10 cellular contexts compared by ENCODE assay signal in genomic region chr1:171141336-171142051, GRCh38. TPM values are rescaled to one million over a fixed set of nuclear protein-coding genes. Genes with fewer than 3 reads are reported as not detected.
DNase-seq lines count a peak whose midpoint lies in the region; ATAC-seq, FAIRE-seq and TF ChIP-seq lines count a peak whose summit lies in the region.
"Had no signal": no experiment of that assay in that cellular context is flagged by ENCODE, and none has a peak within 500 bp of the region (broad histone marks: within the 10 kb centered on the region; RNA-seq: fewer than 3 reads in every experiment).

No MANE protein-coding gene starts in this region.

- H3K23ac ChIP-seq in H9 (ENCODE audit: insufficient read length, low read depth, low read length), result no peak overlapping the region

- H3K4me2 ChIP-seq in H9 (ENCODE audit: insufficient read depth, insufficient read length, low read length), result no peak overlapping the region
- H3K4me2 ChIP-seq in skeletal muscle satellite cell (ENCODE audit: low read length), result peak overlapping the region; percentile 30
- no peak overlapping the region for H3K4me2 ChIP-seq in Karpas-422 (ENCODE audit: low read depth, low read length, poor library complexity, severe bottlenecking)

- H2AK5ac ChIP-seq in H9 (ENCODE audit: insufficient read length, low read length), result no peak overlapping the region

- H2BK20ac ChIP-seq in H9 (ENCODE audit: low read depth, low read length, poor library complexity, severe bottlenecking), result no peak overlapping the region

- H3K36me3 Mint-ChIP-seq in H9 (ENCODE audit: insufficient read depth in 1 of 3, low read depth in 3 of 3), result no peaks in the 10 kb centered on the region

- H3K4me1 ChIP-seq in H9 (ENCODE audit: insufficient read depth, low read length), result no peaks in the 10 kb centered on the region; the same call in 1 of the 2 replicates
- H3K4me1 ChIP-seq in kidney (ENCODE audit: control insufficient read depth in 1 of 2, insufficient read depth in 1 of 2, low read depth in 1 of 2, low read length in 2 of 2), result peaks cover 8 to 20% of the 10 kb centered on the region in 2 donors
- peaks cover 24% of the 10 kb centered on the region for H3K4me1 ChIP-seq in skeletal muscle satellite cell (ENCODE audit: control insufficient read depth, insufficient read depth, low read length)
- no peaks in the 10 kb centered on the region for H3K4me1 ChIP-seq in Karpas-422 (ENCODE audit: low read length)

- H2AFZ ChIP-seq in H9 (ENCODE audit: low read length) (no peak overlapping the region), Karpas-422 (ENCODE audit: low read length) (no peak overlapping the region)

- H3K36me3 ChIP-seq in kidney (ENCODE audit: control insufficient read depth in 1 of 2, insufficient read depth in 2 of 2, low read length in 2 of 2) (no peaks in the 10 kb centered on the region), skeletal muscle satellite cell (ENCODE audit: insufficient read depth, low read length) (no peaks in the 10 kb centered on the region), Karpas-422 (ENCODE audit: insufficient read depth, low read length) (no peaks in the 10 kb centered on the region)

- H3K56ac ChIP-seq in H9 (ENCODE audit: insufficient read length, low read depth, low read length), result no peak overlapping the region

- H3K79me2 ChIP-seq in H9 (ENCODE audit: insufficient read depth, low read length) (no peaks in the 10 kb centered on the region), Karpas-422 (ENCODE audit: low read length) (no peaks in the 10 kb centered on the region)

- H3K9ac ChIP-seq in H9 (ENCODE audit: extremely low read depth, insufficient read length, low read length) (no peak overlapping the region), kidney (ENCODE audit: low read length in 2 of 2) (no peak overlapping the region), skeletal muscle satellite cell (ENCODE audit: low read depth, low read length) (peak overlapping the region; percentile 57), Karpas-422 (ENCODE audit: low read length) (no peak overlapping the region)

- H3K4me1 Mint-ChIP-seq in H9, result peaks cover 30 to 31% of the 10 kb centered on the region in 2 experiments

- no peaks in the 10 kb centered on the region for H3K27me3 Mint-ChIP-seq in H9 (ENCODE audit: low read depth)

- FAIRE-seq in kidney (lab: Jason Lieb, UNC), result peak; percentile 59

- H2BK120ac ChIP-seq in H9 (ENCODE audit: low read depth, low read length, poor library complexity, severe bottlenecking), result no peak overlapping the region

- H4K8ac ChIP-seq in H9 (replicated peaks; ENCODE audit: insufficient read length, low read depth, low read length), result no peak overlapping the region

- no peak overlapping the region for H4K91ac ChIP-seq in H9 (ENCODE audit: insufficient read length, low read depth, low read length)

- no peak overlapping the region for H3K18ac ChIP-seq in H9 (ENCODE audit: insufficient read length, low read depth, low read length)

- H3K4me3 ChIP-seq in kidney (ENCODE audit: low read length in 2 of 2) (peak overlapping the region in 1 of 2 donors; percentile 5), skeletal muscle satellite cell (ENCODE audit: low read length) (no peak overlapping the region), Karpas-422 (ENCODE audit: low read length) (no peak overlapping the region)

- H3K23me2 ChIP-seq in H9 (ENCODE audit: insufficient read length, low read depth, low read length, poor library complexity, severe bottlenecking), result no peaks in the 10 kb centered on the region

- H2BK15ac ChIP-seq in H9 (ENCODE audit: low read depth, low read length), result no peak overlapping the region

- H3K9me3 Mint-ChIP-seq in H9, result no peaks in the 10 kb centered on the region

- H3K27ac ChIP-seq in H9 (ENCODE audit: insufficient read length, low read depth, low read length) (no peak overlapping the region), kidney (ENCODE audit: low read depth in 2 of 2, low read length in 2 of 2) (peak overlapping the region; percentile 51 to 82), Karpas-422 (ENCODE audit: low read length) (no peak overlapping the region)

- H3K9me3 ChIP-seq in H9 (ENCODE audit: control insufficient read depth, low read depth, low read length) (no peaks in the 10 kb centered on the region), kidney (ENCODE audit: control insufficient read depth in 1 of 2, low read length in 2 of 2) (no peaks in the 10 kb centered on the region), skeletal muscle satellite cell (replicated peaks; ENCODE audit: low read length) (no peaks in the 10 kb centered on the region), Karpas-422 (ENCODE audit: low read length) (no peaks in the 10 kb centered on the region)

- intact Hi-C loops in kidney (cut with DNase I), result no loop called here

- no peak overlapping the region for H2BK12ac ChIP-seq in H9 (ENCODE audit: insufficient read length, low read depth, low read length)

- no peak overlapping the region for H3K4me3 Mint-ChIP-seq in H9

- no peak overlapping the region for H3K4ac ChIP-seq in H9 (ENCODE audit: low read depth, low read length)

- no peak overlapping the region for H3T11ph ChIP-seq in H9 (ENCODE audit: low read length)

- H3K27me3 ChIP-seq in H9 (ENCODE audit: insufficient read depth, low read length) (no peaks in the 10 kb centered on the region), skeletal muscle satellite cell (ENCODE audit: control insufficient read depth, insufficient read depth, low read length) (no peaks in the 10 kb centered on the region), Karpas-422 (ENCODE audit: low read length) (no peaks in the 10 kb centered on the region)

- H4K5ac ChIP-seq in H9 (ENCODE audit: insufficient read length, low read depth, low read length), result no peak overlapping the region

- ATAC-seq in GM19397 (IDR thresholded peaks at IDR 0.05; ENCODE audit: unreplicated experiment), result no peak
- ATAC-seq in HG02884 (IDR thresholded peaks at IDR 0.05; ENCODE audit: unreplicated experiment), result no peak

- H3K14ac ChIP-seq in H9 (ENCODE audit: insufficient read depth, low read length), result no peak overlapping the region

- no peaks in the 10 kb centered on the region for H4K20me1 ChIP-seq in H9 (ENCODE audit: control insufficient read depth, insufficient read depth, insufficient read length)
- H4K20me1 ChIP-seq in Karpas-422 (ENCODE audit: insufficient read depth, low read depth, low read length), result no peaks in the 10 kb centered on the region

- no peaks in the 10 kb centered on the region for H3K9me2 ChIP-seq in Karpas-422 (replicated peaks; ENCODE audit: insufficient read depth, low read length)

- no peaks in the 10 kb centered on the region for H3K79me1 ChIP-seq in H9 (ENCODE audit: insufficient read depth, low read depth, low read length, poor library complexity, severe bottlenecking)

- DNase-seq in H9 (peak; percentile 36), brain pericyte (ENCODE audit: low read depth, low spot score) (peak; percentile 96), kidney (peak; percentile 65), Karpas-422 (no peak), NCI-H526 (lab: John Stamatoyannopoulos, UW) (no peak)
- DNase-seq: NCI-H748 treated with DMSO at 0.1 percent for 48 hours had no signal

- TF ChIP-seq CTCF in H9 (conservative IDR thresholded peaks at IDR 0.05) (peak; percentile 26; the same call in 2 of the 3 replicates), kidney (IDR thresholded peaks at IDR 0.05; ENCODE audit: borderline replicate concordance, extremely low read depth, insufficient read depth) (peak; percentile 19)

- no CpG with 5 or more reads among the region's 4 CpGs for WGBS in H9 (ENCODE audit: extremely low coverage, insufficient read length, low lambda C conversion rate)

- peak overlapping the region in 2 of 3 experiments; percentile 55 to 63; a peak in 4 of 7 replicates for H3K27ac Mint-ChIP-seq in H9

- no peak overlapping the region for H2BK5ac ChIP-seq in H9 (ENCODE audit: insufficient read length, low read length)

RNA-seq across cellular contexts. Expression of gene FMO2, which starts 43.6 kb away (rescaled TPM):
- not detected in 2 replicates for total RNA-seq in H9 (2021)
- total RNA-seq in kidney, result 22.3 TPM
- 3.9 TPM for polyA plus RNA-seq in kidney (ENCODE audit: insufficient read depth, low read depth, low replicate concordance)
- total RNA-seq in skeletal muscle satellite cell (2012; rRNA removed), result not detected in 2 replicates
- not detected in 2 replicates for total RNA-seq in Karpas-422 (2014; rRNA removed; shearing (Covaris generic); ENCODE audit: low replicate concordance)
- total RNA-seq: kidney epithelial cell had no signal

RNA-seq across cellular contexts. Expression of gene FMO3, which starts 50.8 kb away (rescaled TPM):
- total RNA-seq in H9 (2021) (not detected in 2 replicates), kidney (19.3 TPM)
- polyA plus RNA-seq in kidney (ENCODE audit: insufficient read depth, low read depth, low replicate concordance), result 7.7 TPM
- total RNA-seq in skeletal muscle satellite cell (2012; rRNA removed), result under 0.01 TPM in 1 of 2 replicates, not detected in the other
- total RNA-seq in Karpas-422 (2014; rRNA removed; shearing (Covaris generic); ENCODE audit: low replicate concordance), result not detected in 2 replicates
- total RNA-seq: kidney epithelial cell had no signal

Comparison
In these comparisons a context has a peak if more than half of its experiments do, and no peak if none do; other contexts are left out.
1. DNase-seq: peak in H9 (single experiment), brain pericyte (single experiment) and kidney (single experiment); none in Karpas-422 (single experiment) and NCI-H526 (0 of 2).
2. H3K27ac ChIP-seq: peak in kidney (2 of 2); none in H9 (single experiment) and Karpas-422 (single experiment).
3. RNA of gene FMO2, which starts 43.6 kb away (total RNA-seq): 22.3 TPM in kidney (single experiment); not detected in H9 and not detected in Karpas-422; every median in the first group is over 10 times any median in the second.
4. RNA of gene FMO3, which starts 50.8 kb away (total RNA-seq): 19.3 TPM in kidney (single experiment); not detected in H9 and not detected in Karpas-422; every median in the first group is over 10 times any median in the second.